10 cellular contexts compared by ENCODE assay signal in genomic region chr1:159657477-159657876, GRCh38. TPM values are rescaled to one million over a fixed set of nuclear protein-coding genes. Genes with fewer than 3 reads are reported as not detected.
"Had no signal": no experiment of that assay in that cellular context is flagged by ENCODE, and none has a peak within 500 bp of the region (broad histone marks: within the 10 kb centered on the region; RNA-seq: fewer than 3 reads in every experiment).

No MANE protein-coding gene starts in this region.

RNA-seq across cellular contexts. Expression of gene CRP, which starts 56.9 kb away (rescaled TPM):
- total RNA-seq: OCI-LY7, PC-3, PC-9, Peyer's patch, Right ventricle myocardium inferior, Right ventricle myocardium superior, RPMI7951, SJCRH30, SJSA1, SK-MEL-5 had no signal
